In the genomic region with DNA sequence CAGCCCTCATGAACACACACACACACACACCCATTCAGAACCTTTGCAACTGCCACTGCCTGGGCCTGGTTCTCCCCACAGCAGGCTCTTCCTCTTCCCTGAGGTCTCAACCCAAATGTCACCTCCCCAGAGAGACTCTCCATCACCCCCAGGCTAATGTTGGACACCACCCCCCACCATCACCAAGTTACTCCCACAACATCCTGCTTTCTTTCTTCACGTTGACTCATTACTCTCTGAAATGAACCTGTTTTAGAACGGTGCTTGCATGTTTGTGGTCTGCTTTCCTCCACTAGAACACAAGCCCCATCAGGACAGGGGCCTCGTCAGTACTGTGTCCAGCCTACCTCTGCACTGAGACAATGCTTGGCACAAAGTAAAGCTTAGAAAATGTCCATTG, we compare ENCODE assay signal across 12 cellular contexts.
DNase-seq lines count a peak whose midpoint lies in the region; ATAC-seq, FAIRE-seq and TF ChIP-seq lines count a peak whose summit lies in the region.
"Had no signal": no experiment of that assay in that cellular context is flagged by ENCODE, and none has a peak within 500 bp of the region (broad histone marks: within the 10 kb centered on the region; RNA-seq: fewer than 3 reads in every experiment).

No MANE protein-coding gene starts in this region.

- no peaks in the 10 kb centered on the region for H3K36me3 Mint-ChIP-seq in stimulated activated memory B cell treated with anti-CD40 and anti-IgM and Interleukin-4, amounts not matched to agents 10 μg/mL and 1 μg/mL and 100 μg/mL, for 72 hours

- peak overlapping the region; percentile 7 for H3K4me3 Mint-ChIP-seq in stimulated activated memory B cell treated with anti-CD40 and anti-IgM and Interleukin-4, amounts not matched to agents 10 μg/mL and 1 μg/mL and 100 μg/mL, for 72 hours

- no peak overlapping the region for H3K27ac Mint-ChIP-seq in stimulated activated memory B cell treated with anti-CD40 and anti-IgM and Interleukin-4, amounts not matched to agents 10 μg/mL and 1 μg/mL and 100 μg/mL, for 72 hours

- POLR2A ChIA-PET in RWPE1 (lab: Yijun Ruan, JAX; ENCODE audit: low non-redundant PET), result no interaction called here

- H3K27ac ChIP-seq in RWPE1, result no peak overlapping the region
- H3K27ac ChIP-seq: coronary artery, heart right ventricle had no signal

- H3K4me1 Mint-ChIP-seq in stimulated activated memory B cell treated with anti-CD40 and anti-IgM and Interleukin-4, amounts not matched to agents 10 μg/mL and 1 μg/mL and 100 μg/mL, for 72 hours, result peaks cover 9% of the 10 kb centered on the region

- H3K9me3 Mint-ChIP-seq in stimulated activated memory B cell treated with anti-CD40 and anti-IgM and Interleukin-4, amounts not matched to agents 10 μg/mL and 1 μg/mL and 100 μg/mL, for 72 hours, result peaks cover 3% of the 10 kb centered on the region

- TF ChIP-seq CTCF in RWPE1 (conservative IDR thresholded peaks at IDR 0.05; ENCODE audit: low read depth), result no peak

- peak; percentile 90 for ATAC-seq in HG02885 (IDR thresholded peaks at IDR 0.05; ENCODE audit: poor library complexity, unreplicated experiment)
- peak; percentile 81 for ATAC-seq in stimulated activated memory B cell treated with anti-CD40 and anti-IgM and Interleukin-4, amounts not matched to agents 10 μg/mL and 1 μg/mL and 100 μg/mL, for 72 hours
- ATAC-seq: heart right ventricle had no signal

- CTCF ChIA-PET in RWPE1 (lab: Yijun Ruan, JAX), result interaction anchor here (0.8 to 1.5 kb wide), 2 partner anchors 21 to 60 kb away, joined by 3 to 4 read pairs; no protein-coding TSS in a partner anchor

- no peak for FAIRE-seq in GM19239 (lab: Jason Lieb, UNC)

- DNase-seq in activated T-cell treated with anti-CD3 and anti-CD28 coated beads, Interleukin-2, amount 50 U/mL, for 48 hours, result peak; percentile 30
- DNase-seq in activated T-cell treated with anti-CD3 and anti-CD28 coated beads, Interleukin-2, amount 50 U/mL, for 1 hour, result no peak
- peak; percentile 51 for DNase-seq in RWPE1 (ENCODE audit: low spot score)
- no peak for DNase-seq in NCI-H1092 (lab: John Stamatoyannopoulos, UW)
- DNase-seq in GM19239 (ENCODE audit: insufficient read length, low spot score), result no peak
- no peak for DNase-seq in NCI-H1048 (lab: John Stamatoyannopoulos, UW)
- DNase-seq: GDM1, heart right ventricle, NCI-H774 had no signal

- peaks cover 39% of the 10 kb centered on the region for H3K27me3 Mint-ChIP-seq in stimulated activated memory B cell treated with anti-CD40 and anti-IgM and Interleukin-4, amounts not matched to agents 10 μg/mL and 1 μg/mL and 100 μg/mL, for 72 hours

Comparison
In these comparisons a context has a peak if more than half of its experiments do, and no peak if none do; other contexts are left out.
1. DNase-seq: peak in activated T-cell treated with anti-CD3 and anti-CD28 coated beads, Interleukin-2, amount 50 U/mL, for 48 hours (2 of 2) and RWPE1 (single experiment); none in activated T-cell treated with anti-CD3 and anti-CD28 coated beads, Interleukin-2, amount 50 U/mL, for 1 hour (single experiment), NCI-H1092 (single experiment), GM19239 (single experiment) and NCI-H1048 (single experiment).